In genomic region chr20:19975436-19975799, GRCh38 we compare ENCODE assay signal across 10 cellular contexts. TPM values are rescaled to one million over a fixed set of nuclear protein-coding genes. Genes with fewer than 3 reads are reported as not detected.
A peak's percentile ranks its signal among the peaks of the same experiment; 100 is the strongest.
DNase-seq lines count a peak whose midpoint lies in the region; ATAC-seq, FAIRE-seq and TF ChIP-seq lines count a peak whose summit lies in the region.
"Had no signal": no experiment of that assay in that cellular context is flagged by ENCODE, and none has a peak within 500 bp of the region (broad histone marks: within the 10 kb centered on the region; RNA-seq: fewer than 3 reads in every experiment).

No MANE protein-coding gene starts in this region.

- no peak overlapping the region for H3K4me2 ChIP-seq in parathyroid adenoma (ENCODE audit: low read length)
- H3K4me2 ChIP-seq in mesendoderm (ENCODE audit: low read length): no peak overlapping the region

- no peak overlapping the region for H3K56ac ChIP-seq in mesendoderm (ENCODE audit: low read length)

- no peak overlapping the region for H2BK120ac ChIP-seq in mesendoderm (ENCODE audit: low read depth, low read length)

- H3K23ac ChIP-seq in mesendoderm (ENCODE audit: low read length): no peak overlapping the region

- H2BK5ac ChIP-seq in mesendoderm (ENCODE audit: low read length): no peak overlapping the region

- H3K36me3 ChIP-seq in BE2C (no peaks in the 10 kb centered on the region), parathyroid adenoma (ENCODE audit: control insufficient read depth, insufficient read depth, low read length) (no peaks in the 10 kb centered on the region), mesendoderm (ENCODE audit: control insufficient read depth, insufficient read depth, low read length) (no peaks in the 10 kb centered on the region)

- H3K4ac ChIP-seq in mesendoderm (ENCODE audit: low read depth, low read length): no peak overlapping the region

- H3K27me3 ChIP-seq in BE2C: no peaks in the 10 kb centered on the region
- no peaks in the 10 kb centered on the region for H3K27me3 ChIP-seq in parathyroid adenoma (ENCODE audit: control insufficient read depth, insufficient read depth, low read length)
- no peaks in the 10 kb centered on the region for H3K27me3 ChIP-seq in mesendoderm (ENCODE audit: insufficient read depth, low read length, poor library complexity)

- POLR2A ChIA-PET in T-cell (lab: Charles Lee): no interaction called here

- no peak overlapping the region for H3K18ac ChIP-seq in mesendoderm (ENCODE audit: low read length)

- H3K9ac ChIP-seq in parathyroid adenoma: no peak overlapping the region
- H3K9ac ChIP-seq in mesendoderm (ENCODE audit: low read length): no peak overlapping the region

- ATAC-seq in T-cell (replicated peaks in 1 of 4): no peak
- ATAC-seq in HG02973 (IDR thresholded peaks at IDR 0.05; ENCODE audit: unreplicated experiment): no peak

- H2AK5ac ChIP-seq in mesendoderm (ENCODE audit: low read length): no peak overlapping the region

- WGBS in mesendoderm (ENCODE audit: extremely low coverage, insufficient coverage, low lambda C conversion rate): no CpG with 5 or more reads among the region's 18 CpGs

- H3K4me1 ChIP-seq in BE2C (no peaks in the 10 kb centered on the region), parathyroid adenoma (peaks cover 17% of the 10 kb centered on the region), mesendoderm (ENCODE audit: control insufficient read depth, low read depth, low read length) (peaks cover 2% of the 10 kb centered on the region)

- TF ChIP-seq CTCF in BE2C (IDR thresholded peaks at IDR 0.05; ENCODE audit: low read depth, low read length) (no peak), fibroblast of pulmonary artery (IDR thresholded peaks at IDR 0.05; ENCODE audit: low read length, missing control alignments) (no peak), parathyroid adenoma (IDR thresholded peaks at IDR 0.05) (no peak)

- H2BK15ac ChIP-seq in mesendoderm (replicated peaks; ENCODE audit: low read depth): no peak overlapping the region

- peak overlapping the region; percentile 70 for H3K4me3 ChIP-seq in BE2C (ENCODE audit: low read depth, low read length)
- peak overlapping the region; percentile 89 for H3K4me3 ChIP-seq in fibroblast of pulmonary artery (replicated peaks; ENCODE audit: low read depth, low read length)
- H3K4me3 ChIP-seq in parathyroid adenoma (ENCODE audit: low read depth, low read length): no peak overlapping the region
- no peak overlapping the region for H3K4me3 ChIP-seq in mesendoderm (ENCODE audit: low read length)

- CTCF ChIA-PET in T-cell (lab: Charles Lee): no interaction called here

- peaks cover 0 to 4% of the 10 kb centered on the region in 2 donors for H3K27me3 Mint-ChIP-seq in T-cell

- peaks cover 8 to 26% (median 19%) of the 10 kb centered on the region in 3 donors for H3K4me1 Mint-ChIP-seq in T-cell

- H3K79me2 ChIP-seq in parathyroid adenoma (peaks cover 5% of the 10 kb centered on the region), mesendoderm (ENCODE audit: control insufficient read depth, insufficient read depth, low read length) (no peaks in the 10 kb centered on the region)

- peak overlapping the region; percentile 69 for H3K27ac ChIP-seq in parathyroid adenoma
- no peak overlapping the region for H3K27ac ChIP-seq in mesendoderm (ENCODE audit: low read depth, low read length)

- peaks cover 0 to 4% (median 0%) of the 10 kb centered on the region in 3 donors for H3K9me3 Mint-ChIP-seq in T-cell
- H3K9me3 Mint-ChIP-seq: activated naive CD8-positive, alpha-beta T cell treated with anti-CD3 and anti-CD28 coated beads for 36 hours had no signal

- no peak overlapping the region for H4K5ac ChIP-seq in mesendoderm (ENCODE audit: low read length)

- no peaks in the 10 kb centered on the region for H3K36me3 Mint-ChIP-seq in T-cell
- H3K36me3 Mint-ChIP-seq: activated naive CD8-positive, alpha-beta T cell treated with anti-CD3 and anti-CD28 coated beads for 36 hours had no signal

- no peaks in the 10 kb centered on the region for H3K79me1 ChIP-seq in mesendoderm (ENCODE audit: low read length)

- H3K27ac Mint-ChIP-seq in T-cell: no peak overlapping the region
- H3K27ac Mint-ChIP-seq: activated naive CD8-positive, alpha-beta T cell treated with anti-CD3 and anti-CD28 coated beads for 36 hours had no signal

- no peak overlapping the region for H4K8ac ChIP-seq in mesendoderm (ENCODE audit: low read depth, low read length)

- DNase-seq in BE2C: peak; percentile 41
- peak; percentile 61 for DNase-seq in RCC 7860 (ENCODE audit: low spot score)
- peak; percentile 58 for DNase-seq in fibroblast of pulmonary artery (ENCODE audit: low read depth)
- DNase-seq in SIG-M5 (lab: John Stamatoyannopoulos, UW): no peak
- DNase-seq in T-cell: no peak
- DNase-seq in mesendoderm: no peak
- DNase-seq: activated naive CD8-positive, alpha-beta T cell treated with anti-CD3 and anti-CD28 coated beads for 36 hours had no signal

- peak overlapping the region; percentile 92 for H2AFZ ChIP-seq in parathyroid adenoma

- H3K4me3 Mint-ChIP-seq in T-cell: no peak overlapping the region
- H3K4me3 Mint-ChIP-seq: activated naive CD8-positive, alpha-beta T cell treated with anti-CD3 and anti-CD28 coated beads for 36 hours had no signal

- H3K9me3 ChIP-seq in BE2C (no peaks in the 10 kb centered on the region), parathyroid adenoma (ENCODE audit: control insufficient read depth, low read length) (no peaks in the 10 kb centered on the region)

- FAIRE-seq in RCC 7860 (lab: Jason Lieb, UNC): no peak
- FAIRE-seq: G401.6 had no signal

RNA-seq across cellular contexts. Expression of gene NAA20, which starts 41.7 kb away (rescaled TPM):
- 99.1 TPM for polyA plus RNA-seq in BE2C (2012; ENCODE audit: insufficient read depth, insufficient read length, low read depth)
- total RNA-seq in T-cell: 10 to 100 TPM; 21.7 to 35.6 (median 35.0) TPM
- polyA plus RNA-seq in mesendoderm (2013, experiment 1 of 2): 58.4 TPM
- 54.4 TPM for polyA plus RNA-seq in mesendoderm (2013, experiment 2 of 2)

Comparison
In these comparisons a context has a peak if more than half of its experiments do, and no peak if none do; other contexts are left out.
1. DNase-seq: peak in BE2C (single experiment), RCC 7860 (single experiment) and fibroblast of pulmonary artery (single experiment); none in SIG-M5 (single experiment), T-cell (0 of 34) and mesendoderm (single experiment).
2. H3K4me3 ChIP-seq: peak in BE2C (single experiment) and fibroblast of pulmonary artery (single experiment); none in parathyroid adenoma (single experiment) and mesendoderm (single experiment).